30 cellular contexts compared by ENCODE assay signal in genomic region chr1:169764919-169765318, GRCh38. TPM values are rescaled to one million over a fixed set of nuclear protein-coding genes. Genes with fewer than 3 reads are reported as not detected.
"Had no signal": no experiment of that assay in that cellular context is flagged by ENCODE, and none has a peak within 500 bp of the region (broad histone marks: within the 10 kb centered on the region; RNA-seq: fewer than 3 reads in every experiment).

No MANE protein-coding gene starts in this region.

- FAIRE-seq: colon, endometrium, kidney had no signal

- H3K27ac ChIP-seq: coronary artery, epithelial cell of prostate, esophagus squamous epithelium, gastrocnemius medialis, heart right ventricle, left ventricle myocardium inferior, lower lobe of right lung had no signal

- H3K4me1 ChIP-seq: esophagus squamous epithelium, left ventricle myocardium inferior, lower lobe of right lung had no signal

- H3K36me3 Mint-ChIP-seq: mesothelial cell of epicardium; naive B cell; naive thymus-derived CD8-positive, alpha-beta T cell had no signal

- H3K9me3 ChIP-seq: esophagus squamous epithelium, gastrocnemius medialis, heart right ventricle, left ventricle myocardium inferior, lower lobe of right lung, mucosa of descending colon had no signal

- DNase-seq: effector CD8-positive, alpha-beta T cell; effector memory CD8-positive, alpha-beta T cell; endodermal cell; erythroblast; esophagus squamous epithelium; foreskin fibroblast; foreskin melanocyte; gastrocnemius medialis; glutamatergic neuron; head of caudate nucleus; heart right ventricle; hippocampal formation; islet precursor cell; kidney; kidney glomerular epithelial cell; left colon; left ventricle myocardium inferior; lower lobe of right lung; mesenchymal stem cell; mucosa of descending colon; naive B cell; naive thymus-derived CD8-positive, alpha-beta T cell had no signal

- H3K4me3 ChIP-seq: coronary artery, esophagus squamous epithelium, gastrocnemius medialis, heart right ventricle, left ventricle myocardium inferior, lower lobe of right lung, mucosa of descending colon had no signal

- H3K9me3 Mint-ChIP-seq: dendritic cell treated with granulocyte-macrophage colony-stimulating factor and Interleukin-4, amounts not matched to agents 40 ng/mL and 50 ng/mL, for 4 days; effector memory CD8-positive, alpha-beta T cell; naive thymus-derived CD8-positive, alpha-beta T cell had no signal

- H3K4me1 Mint-ChIP-seq: naive B cell; naive thymus-derived CD8-positive, alpha-beta T cell had no signal

- H3K36me3 ChIP-seq: esophagus squamous epithelium, gastrocnemius medialis, heart right ventricle, left ventricle myocardium inferior, lower lobe of right lung had no signal

- H3K4me3 Mint-ChIP-seq: dendritic cell treated with granulocyte-macrophage colony-stimulating factor and Interleukin-4, amounts not matched to agents 40 ng/mL and 50 ng/mL, for 4 days; effector memory CD8-positive, alpha-beta T cell; endodermal cell; mesothelial cell of epicardium; naive B cell; naive thymus-derived CD8-positive, alpha-beta T cell had no signal

- H3K27ac Mint-ChIP-seq: dendritic cell treated with granulocyte-macrophage colony-stimulating factor and Interleukin-4, amounts not matched to agents 40 ng/mL and 50 ng/mL, for 4 days; effector memory CD8-positive, alpha-beta T cell; endodermal cell; mesothelial cell of epicardium; naive B cell; naive thymus-derived CD8-positive, alpha-beta T cell had no signal

- H3K27me3 Mint-ChIP-seq: dendritic cell treated with granulocyte-macrophage colony-stimulating factor and Interleukin-4, amounts not matched to agents 40 ng/mL and 50 ng/mL, for 4 days had no signal

- ATAC-seq: effector memory CD8-positive, alpha-beta T cell; esophagus mucosa; gastrocnemius medialis; heart right ventricle; lower lobe of right lung; naive thymus-derived CD8-positive, alpha-beta T cell had no signal

- H3K27me3 ChIP-seq: esophagus squamous epithelium, gastrocnemius medialis had no signal

RNA-seq across cellular contexts. Expression of gene SELE, which starts 31.0 kb away (rescaled TPM):
- total RNA-seq: endodermal cell; myocyte; naive thymus-derived CD8-positive, alpha-beta T cell had no signal
- polyA plus RNA-seq: naive thymus-derived CD8-positive, alpha-beta T cell had no signal

RNA-seq across cellular contexts. Expression of gene SELL, which starts 53.5 kb away (rescaled TPM):
- total RNA-seq: myocyte had no signal
